In genomic region chr12:88471641-88472040, GRCh38 we compare ENCODE assay signal across 15 cellular contexts.
A peak's percentile ranks its signal among the peaks of the same experiment; 100 is the strongest.
DNase-seq lines count a peak whose midpoint lies in the region; ATAC-seq and TF ChIP-seq lines count a peak whose summit lies in the region.
"Had no signal": no experiment of that assay in that cellular context is flagged by ENCODE, and none has a peak within 500 bp of the region (broad histone marks: within the 10 kb centered on the region; RNA-seq: fewer than 3 reads in every experiment).

No MANE protein-coding gene starts in this region.

- no peak overlapping the region for H3K27ac ChIP-seq in tibial artery
- H3K27ac ChIP-seq: foreskin keratinocyte, testis had no signal

- TF ChIP-seq CTCF in epithelial cell of esophagus (IDR thresholded peaks at IDR 0.05; ENCODE audit: insufficient read depth, low read depth, low read length, missing control alignments) (no peak), tibial artery (IDR thresholded peaks at IDR 0.05) (no peak)

- no peaks in the 10 kb centered on the region for H3K36me3 ChIP-seq in tibial artery

- intact Hi-C loops in tibial artery (cut with DNase I; ENCODE audit: low total_unique reads), result no loop called here

- DNase-seq in COLO829 (ENCODE audit: low spot score) (peak; percentile 8), NCI-H446 (lab: John Stamatoyannopoulos, UW) (peak; percentile 8 to 41), epithelial cell of esophagus (ENCODE audit: low read depth) (peak; percentile 63), myocyte (ENCODE audit: low read depth) (peak; percentile 92), tibial artery (no peak), GM19238 (ENCODE audit: insufficient read length, low spot score) (no peak)
- DNase-seq in activated naive CD4-positive, alpha-beta T cell treated with Interleukin-2 at 50 U/mL for 16 hours, result no peak
- DNase-seq: activated CD4-positive, alpha-beta T cell treated with anti-CD3 and anti-CD28 coated beads for 1 hour; activated naive CD4-positive, alpha-beta T cell treated with anti-CD3 and anti-CD28 coated beads, Interleukin-2, amount 10 ng/mL, durations not matched to agents 7 days and 5 days; CD8-positive, alpha-beta memory T cell; NCI-H1694; stimulated activated CD4-positive, alpha-beta T cell treated with anti-CD3 and anti-CD28 coated beads, Interleukin-4, amount 100 ng/mL, for 1 hour; testis had no signal

- H3K4me3 ChIP-seq in epithelial cell of esophagus (ENCODE audit: low read length) (no peak overlapping the region), tibial artery (no peak overlapping the region)
- H3K4me3 ChIP-seq: testis had no signal

- ATAC-seq in GM18858 (IDR thresholded peaks at IDR 0.05; ENCODE audit: unreplicated experiment), result no peak
- ATAC-seq: foreskin keratinocyte had no signal

- H3K4me1 ChIP-seq in tibial artery, result peaks cover 0 to 15% (median 5%) of the 10 kb centered on the region in 4 donors
- H3K4me1 ChIP-seq: foreskin keratinocyte, testis had no signal

- H3K9me3 ChIP-seq in tibial artery, result no peaks in the 10 kb centered on the region
- H3K9me3 ChIP-seq: testis had no signal

- H3K27me3 ChIP-seq in tibial artery, result no peaks in the 10 kb centered on the region
- H3K27me3 ChIP-seq: foreskin keratinocyte, testis had no signal

Comparison
In these comparisons a context has a peak if more than half of its experiments do, and no peak if none do; other contexts are left out.
1. DNase-seq: peak in COLO829 (single experiment), NCI-H446 (2 of 2), epithelial cell of esophagus (single experiment) and myocyte (single experiment); none in activated naive CD4-positive, alpha-beta T cell treated with Interleukin-2 at 50 U/mL for 16 hours (single experiment), tibial artery (0 of 2) and GM19238 (single experiment).